In the genomic region with DNA sequence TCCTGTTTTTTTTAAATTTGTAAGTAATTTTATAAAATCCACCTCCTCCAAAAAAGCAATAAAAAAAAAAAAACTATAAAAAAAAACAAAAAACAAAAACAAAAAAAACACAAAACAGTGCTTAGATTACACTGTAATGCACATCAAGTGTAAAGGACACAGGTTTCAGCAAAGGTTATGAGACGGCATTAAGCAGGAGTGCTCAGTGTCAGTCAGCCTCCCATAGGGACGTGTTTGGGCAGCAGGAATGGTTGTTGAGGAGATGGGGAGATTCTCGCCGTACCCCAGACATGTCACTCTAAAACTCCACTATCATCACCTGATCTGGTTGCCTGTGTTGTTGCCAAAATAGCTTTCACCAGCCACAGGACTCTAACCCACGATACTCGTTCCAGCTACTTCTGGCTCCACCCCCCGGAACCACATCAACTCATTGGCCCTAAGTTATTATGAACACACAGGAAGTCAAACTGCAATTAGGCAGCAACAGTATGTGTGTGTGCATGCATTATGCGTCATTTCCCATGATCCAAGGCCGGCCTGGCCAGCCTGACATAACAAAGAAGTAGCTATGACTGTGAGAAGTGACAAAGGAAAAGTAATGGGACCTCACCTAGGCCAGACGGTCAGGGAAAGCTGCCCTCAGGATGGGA, we compare ENCODE assay signal across 14 cellular contexts. TPM values are rescaled to one million over a fixed set of nuclear protein-coding genes. Genes with fewer than 3 reads are reported as not detected.
DNase-seq lines count a peak whose midpoint lies in the region; ATAC-seq and TF ChIP-seq lines count a peak whose summit lies in the region.
"Had no signal": no experiment of that assay in that cellular context is flagged by ENCODE, and none has a peak within 500 bp of the region (broad histone marks: within the 10 kb centered on the region; RNA-seq: fewer than 3 reads in every experiment).

No MANE protein-coding gene starts in this region.

- no peak overlapping the region for H2BK120ac ChIP-seq in trophoblast cell (ENCODE audit: insufficient read depth, low read length, poor library complexity)

- ATAC-seq in GM18870 (IDR thresholded peaks at IDR 0.05; ENCODE audit: unreplicated experiment) = no peak

- H3K4me3 Mint-ChIP-seq in activated naive CD4-positive, alpha-beta T cell treated with anti-CD3 and anti-CD28 coated beads, Interleukin-2, amount 10 ng/mL, durations not matched to agents 7 days and 5 days = no peak overlapping the region

- H3K23ac ChIP-seq in trophoblast cell (ENCODE audit: low read length) = no peak overlapping the region

- peaks cover 9% of the 10 kb centered on the region for H3K4me1 Mint-ChIP-seq in activated naive CD4-positive, alpha-beta T cell treated with anti-CD3 and anti-CD28 coated beads, Interleukin-2, amount 10 ng/mL, durations not matched to agents 7 days and 5 days

- H4K91ac ChIP-seq in trophoblast cell (ENCODE audit: low read depth, low read length) = no peak overlapping the region

- CTCF ChIA-PET in activated naive CD4-positive, alpha-beta T cell treated with anti-CD3 and anti-CD28 coated beads, Interleukin-2, amount 10 ng/mL, durations not matched to agents 7 days and 5 days (lab: Charles Lee) = interaction anchor here (0.5 kb wide), 1 partner anchor 9 kb away, joined by 3 read pairs; no protein-coding TSS in a partner anchor

- H4K8ac ChIP-seq in trophoblast cell (ENCODE audit: low read depth, low read length) = no peak overlapping the region

- H3K27me3 Mint-ChIP-seq in activated naive CD4-positive, alpha-beta T cell treated with anti-CD3 and anti-CD28 coated beads, Interleukin-2, amount 10 ng/mL, durations not matched to agents 7 days and 5 days = no peaks in the 10 kb centered on the region

- H3K9ac ChIP-seq in OCI-LY1 (ENCODE audit: low read length) (no peak overlapping the region), trophoblast cell (ENCODE audit: low read length) (no peak overlapping the region)

- no peaks in the 10 kb centered on the region for H3K9me2 ChIP-seq in OCI-LY1 (ENCODE audit: low read depth, low read length)

- no peak overlapping the region for H2BK5ac ChIP-seq in trophoblast cell (ENCODE audit: low read depth, low read length, poor library complexity)

- H3K4me2 ChIP-seq in OCI-LY1 (ENCODE audit: low read length) (peak overlapping the region; percentile 39; the same call in 1 of the 2 replicates), trophoblast cell (ENCODE audit: low read length) (peak overlapping the region; percentile 2)
- H3K4me2 ChIP-seq: PC-9 had no signal

- intact Hi-C loops in esophagus muscularis mucosa (cut with DNase I) = no loop called here

- no peaks in the 10 kb centered on the region for H3F3A ChIP-seq in OCI-LY1 (ENCODE audit: insufficient read depth, low read length)

- H3K27ac ChIP-seq in OCI-LY1 (ENCODE audit: low read depth, low read length, poor library complexity, severe bottlenecking) (no peak overlapping the region), trophoblast cell (ENCODE audit: low read depth, low read length) (no peak overlapping the region), esophagus muscularis mucosa (replicated peaks in 1 of 4) (no peak overlapping the region)
- H3K27ac ChIP-seq: PC-9 had no signal

- H3K36me3 Mint-ChIP-seq in activated naive CD4-positive, alpha-beta T cell treated with anti-CD3 and anti-CD28 coated beads, Interleukin-2, amount 10 ng/mL, durations not matched to agents 7 days and 5 days = no peaks in the 10 kb centered on the region

- H3K36me3 ChIP-seq in OCI-LY1 (ENCODE audit: insufficient read depth, low read length) = no peaks in the 10 kb centered on the region
- H3K36me3 ChIP-seq in trophoblast cell (ENCODE audit: control insufficient read depth in 1 of 2, insufficient read depth in 2 of 2, low read length in 2 of 2) = no peaks in the 10 kb centered on the region
- no peaks in the 10 kb centered on the region for H3K36me3 ChIP-seq in esophagus muscularis mucosa

- no peak overlapping the region for H4K12ac ChIP-seq in trophoblast cell (ENCODE audit: low read depth, low read length)

- H3K79me2 ChIP-seq in OCI-LY1 (ENCODE audit: insufficient read depth, low read length) (no peaks in the 10 kb centered on the region), trophoblast cell (ENCODE audit: control insufficient read depth, insufficient read depth, low read length, poor library complexity) (no peaks in the 10 kb centered on the region)

- DNase-seq in activated naive CD4-positive, alpha-beta T cell treated with anti-CD3 and anti-CD28 coated beads, Interleukin-2, amount 10 ng/mL, durations not matched to agents 7 days and 5 days = peak; percentile 48
- no peak for DNase-seq in activated naive CD4-positive, alpha-beta T cell (lab: John Stamatoyannopoulos, UW)
- DNase-seq in dermis blood vessel endothelial cell (peak; percentile 65), trophoblast cell (peak in 1 of 2 donors; percentile 29), HT-29 (ENCODE audit: low spot score) (no peak), esophagus muscularis mucosa (ENCODE audit: extremely low spot score) (no peak)
- DNase-seq: KG1, PC-9, small intestine, T-helper 9 cell had no signal

- no peak overlapping the region for H3K4ac ChIP-seq in trophoblast cell (ENCODE audit: low read depth, low read length)

- TF ChIP-seq CTCF in OCI-LY1 (IDR thresholded peaks at IDR 0.05; ENCODE audit: low read length) (no peak), esophagus muscularis mucosa (IDR thresholded peaks at IDR 0.05) (no peak)

- TF ChIP-seq EP300 in esophagus muscularis mucosa (IDR thresholded peaks at IDR 0.05) = no peak

- peak overlapping the region; percentile 33 for H2BK12ac ChIP-seq in trophoblast cell (ENCODE audit: low read length)

- H3K4me1 ChIP-seq in OCI-LY1 (ENCODE audit: insufficient read depth, low read length, severe bottlenecking) = peaks cover 23% of the 10 kb centered on the region
- peaks cover 4 to 11% of the 10 kb centered on the region in 2 experiments for H3K4me1 ChIP-seq in trophoblast cell (ENCODE audit: control insufficient read depth in 1 of 2, insufficient read depth in 2 of 2, low read length in 2 of 2)
- H3K4me1 ChIP-seq in esophagus muscularis mucosa = no peaks in the 10 kb centered on the region

- no peaks in the 10 kb centered on the region for H3K27me3 ChIP-seq in OCI-LY1 (ENCODE audit: insufficient read depth, low read length)
- H3K27me3 ChIP-seq in trophoblast cell (ENCODE audit: insufficient read depth, low read length) = no peaks in the 10 kb centered on the region
- no peaks in the 10 kb centered on the region for H3K27me3 ChIP-seq in esophagus muscularis mucosa

- peaks cover 5% of the 10 kb centered on the region for H3K79me1 ChIP-seq in trophoblast cell (ENCODE audit: low read length)

- no peaks in the 10 kb centered on the region for H3K9me3 ChIP-seq in OCI-LY1 (ENCODE audit: low read length)
- H3K9me3 ChIP-seq in trophoblast cell (ENCODE audit: insufficient read depth, low read depth, low read length) = no peaks in the 10 kb centered on the region
- H3K9me3 ChIP-seq in esophagus muscularis mucosa = no peaks in the 10 kb centered on the region

- H3K9me3 Mint-ChIP-seq in activated naive CD4-positive, alpha-beta T cell treated with anti-CD3 and anti-CD28 coated beads, Interleukin-2, amount 10 ng/mL, durations not matched to agents 7 days and 5 days = no peaks in the 10 kb centered on the region

- H3K4me3 ChIP-seq in OCI-LY1 (ENCODE audit: low read depth, low read length, poor library complexity, severe bottlenecking) = no peak overlapping the region
- H3K4me3 ChIP-seq in trophoblast cell (ENCODE audit: low read depth, low read length) = peak overlapping the region; percentile 8
- no peak overlapping the region for H3K4me3 ChIP-seq in esophagus muscularis mucosa
- H3K4me3 ChIP-seq: PC-9 had no signal

- peak overlapping the region; percentile 83; the same call in 1 of the 2 replicates for H2AFZ ChIP-seq in OCI-LY1 (ENCODE audit: low read length)
- no peak overlapping the region for H2AFZ ChIP-seq in trophoblast cell (ENCODE audit: insufficient read depth, low read length, poor library complexity)
- H2AFZ ChIP-seq: PC-9 had no signal

- H3K27ac Mint-ChIP-seq in activated naive CD4-positive, alpha-beta T cell treated with anti-CD3 and anti-CD28 coated beads, Interleukin-2, amount 10 ng/mL, durations not matched to agents 7 days and 5 days = peak overlapping the region; percentile 2

- no CpG with 5 or more reads among the region's 10 CpGs for WGBS in trophoblast cell (ENCODE audit: extremely low coverage, insufficient coverage, insufficient read length)
- 82% methylated on average over 10 of the region's 10 CpGs for WGBS in esophagus muscularis mucosa

- no peaks in the 10 kb centered on the region for H4K20me1 ChIP-seq in OCI-LY1 (ENCODE audit: insufficient read depth, low read length)

- TF ChIP-seq POLR2A in esophagus muscularis mucosa (IDR thresholded peaks at IDR 0.05; ENCODE audit: low read depth) = no peak

- no peak overlapping the region for H2AK5ac ChIP-seq in trophoblast cell (ENCODE audit: low read length)

- H3K18ac ChIP-seq in trophoblast cell (ENCODE audit: low read length) = no peak overlapping the region

- no peak overlapping the region for H3K14ac ChIP-seq in trophoblast cell (ENCODE audit: low read length)

RNA-seq across cellular contexts. Expression of a gene that starts 28.7 kb away (rescaled TPM):
- not detected in 2 replicates for total RNA-seq in dermis blood vessel endothelial cell
- 0.03 and 0.08 TPM in 2 replicates for polyA plus RNA-seq in trophoblast cell (2013)
- not detected in 2 replicates for total RNA-seq in HT-29 (2014; rRNA removed; shearing (Covaris generic))
- total RNA-seq in esophagus muscularis mucosa = under 1 TPM; 0.17 to 0.42 (median 0.21) TPM
- total RNA-seq: fibroblast of villous mesenchyme, PC-9 had no signal
- polyA plus RNA-seq: neural cell, small intestine had no signal

RNA-seq across cellular contexts. Expression of a gene that starts 51.0 kb away (rescaled TPM):
- total RNA-seq in dermis blood vessel endothelial cell (22.1 and 23.7 TPM in 2 replicates), esophagus muscularis mucosa (10 to 100 TPM; 18.3 to 26.0 (median 22.1) TPM)
- polyA plus RNA-seq in trophoblast cell (2013) = 14.5 and 15.0 TPM in 2 replicates
- total RNA-seq in HT-29 (2014; rRNA removed; shearing (Covaris generic)) = 8.4 and 11.6 TPM in 2 replicates

Comparison
In these comparisons a context has a peak if more than half of its experiments do, and no peak if none do; other contexts are left out.
1. DNase-seq: peak in activated naive CD4-positive, alpha-beta T cell treated with anti-CD3 and anti-CD28 coated beads, Interleukin-2, amount 10 ng/mL, durations not matched to agents 7 days and 5 days (single experiment) and dermis blood vessel endothelial cell (single experiment); none in activated naive CD4-positive, alpha-beta T cell (0 of 4), HT-29 (single experiment) and esophagus muscularis mucosa (single experiment).